ENCODE assay signal across 2 cellular contexts in genomic region chr20:25000268-25000801, GRCh38.
TF ChIP-seq lines count a peak whose summit lies in the region.

No MANE protein-coding gene starts in this region.

TF ChIP-seq in HEK293, 187 proteins besides CTCF, POLR2A, EP300 and RAD21 (continued from another document and continues in another):
- TF ChIP-seq ZNF175 (tag by site-specific recombination; IDR thresholded peaks at IDR 0.05) = no peak
- peak; percentile 56; the same call in 1 of the 2 replicates for TF ChIP-seq ZNF184 (tag by site-specific recombination; IDR thresholded peaks at IDR 0.05)
- no peak for TF ChIP-seq ZBTB48 (tag by site-specific recombination; IDR thresholded peaks at IDR 0.05)
- no peak for TF ChIP-seq ZNF488 (tag by site-specific recombination; IDR thresholded peaks at IDR 0.05)
- peak; percentile 72 for TF ChIP-seq PRDM10 (tag by site-specific recombination; IDR thresholded peaks at IDR 0.05)
- TF ChIP-seq ZNF610 (tag by site-specific recombination; IDR thresholded peaks at IDR 0.05; ENCODE audit: borderline replicate concordance) = no peak
- no peak for TF ChIP-seq ZNF37A (tag by site-specific recombination; IDR thresholded peaks at IDR 0.05)
- peak; percentile 68 for TF ChIP-seq ZNF398 (tag by site-specific recombination; IDR thresholded peaks at IDR 0.05)
- TF ChIP-seq ZNF19 (tag by site-specific recombination; IDR thresholded peaks at IDR 0.05; ENCODE audit: low read depth) = no peak
- TF ChIP-seq ZNF776 (tag by site-specific recombination; IDR thresholded peaks at IDR 0.05; ENCODE audit: borderline replicate concordance) = no peak
- no peak for TF ChIP-seq HIC1 (tag by site-specific recombination; IDR thresholded peaks at IDR 0.05)
- TF ChIP-seq ZNF221 (tag by site-specific recombination; IDR thresholded peaks at IDR 0.05; ENCODE audit: borderline replicate concordance) = no peak
- TF ChIP-seq ZNF274 (IDR thresholded peaks at IDR 0.05; ENCODE audit: low read length) = no peak
- no peak for TF ChIP-seq ZNF274 (tag by site-specific recombination; IDR thresholded peaks at IDR 0.05; ENCODE audit: borderline replicate concordance)
- no peak for TF ChIP-seq ZNF24 (tag by site-specific recombination; IDR thresholded peaks at IDR 0.05)
- peak; percentile 31; the same call in 1 of the 2 replicates for TF ChIP-seq ZBTB17 (tag by site-specific recombination; IDR thresholded peaks at IDR 0.05)
- TF ChIP-seq ZNF596 (tag by site-specific recombination; IDR thresholded peaks at IDR 0.05) = no peak
- TF ChIP-seq ZNF10 (tag by site-specific recombination; IDR thresholded peaks at IDR 0.05) = no peak
- no peak for TF ChIP-seq ZNF660 (tag by site-specific recombination; IDR thresholded peaks at IDR 0.05)
- TF ChIP-seq INSM2 (tag by site-specific recombination; IDR thresholded peaks at IDR 0.05) = no peak

TF ChIP-seq in SK-N-SH, 30 proteins besides CTCF, POLR2A, EP300 and RAD21 (continued from another document):
- TF ChIP-seq REST (IDR thresholded peaks at IDR 0.05; ENCODE audit: low read depth, low read length) (no peak), MEF2A (IDR thresholded peaks at IDR 0.05; ENCODE audit: borderline replicate concordance, low read depth) (0 out of 2 replicates have a peak, but pooled peaks have one; percentile 24)
